Comparison of ENCODE assay signal across 1 cellular context in the genomic region with DNA sequence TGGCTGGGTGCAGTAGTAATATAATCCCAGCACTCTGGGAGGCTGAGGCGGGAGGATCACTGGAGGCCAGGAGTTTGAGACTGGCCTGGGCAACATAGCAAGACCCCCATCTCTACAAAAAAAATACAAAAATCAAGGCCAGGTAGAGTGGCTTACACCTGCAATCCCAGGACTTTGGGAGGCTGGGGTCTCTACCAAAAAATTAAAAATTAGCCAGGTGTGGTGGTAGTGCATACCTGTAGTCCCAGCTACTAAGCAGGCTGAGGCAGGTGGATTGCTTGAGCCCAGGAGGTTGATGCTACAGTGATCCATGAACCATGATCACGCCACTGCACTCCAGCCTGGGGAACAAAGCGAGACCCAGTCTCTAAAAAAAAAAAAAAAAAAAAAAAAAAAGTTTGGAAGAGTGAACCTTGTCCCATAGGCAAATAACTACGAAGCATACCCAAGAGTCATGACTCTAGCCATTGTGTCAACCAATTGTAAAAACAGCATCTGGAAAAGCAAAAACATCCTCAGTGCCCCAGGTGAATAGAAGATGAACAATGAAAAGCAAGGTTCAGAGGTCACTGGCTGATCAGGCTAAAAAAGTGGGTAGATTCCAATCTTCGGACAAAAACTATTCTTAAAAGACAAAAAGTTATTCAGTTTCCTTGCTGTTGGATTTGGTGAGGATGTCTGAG.
TF ChIP-seq lines count a peak whose summit lies in the region.

No MANE protein-coding gene starts in this region.

TF ChIP-seq in HepG2, 621 proteins besides CTCF, POLR2A, EP300 and RAD21 (continued from another document and continues in another):
- TF ChIP-seq, protein P1, sequence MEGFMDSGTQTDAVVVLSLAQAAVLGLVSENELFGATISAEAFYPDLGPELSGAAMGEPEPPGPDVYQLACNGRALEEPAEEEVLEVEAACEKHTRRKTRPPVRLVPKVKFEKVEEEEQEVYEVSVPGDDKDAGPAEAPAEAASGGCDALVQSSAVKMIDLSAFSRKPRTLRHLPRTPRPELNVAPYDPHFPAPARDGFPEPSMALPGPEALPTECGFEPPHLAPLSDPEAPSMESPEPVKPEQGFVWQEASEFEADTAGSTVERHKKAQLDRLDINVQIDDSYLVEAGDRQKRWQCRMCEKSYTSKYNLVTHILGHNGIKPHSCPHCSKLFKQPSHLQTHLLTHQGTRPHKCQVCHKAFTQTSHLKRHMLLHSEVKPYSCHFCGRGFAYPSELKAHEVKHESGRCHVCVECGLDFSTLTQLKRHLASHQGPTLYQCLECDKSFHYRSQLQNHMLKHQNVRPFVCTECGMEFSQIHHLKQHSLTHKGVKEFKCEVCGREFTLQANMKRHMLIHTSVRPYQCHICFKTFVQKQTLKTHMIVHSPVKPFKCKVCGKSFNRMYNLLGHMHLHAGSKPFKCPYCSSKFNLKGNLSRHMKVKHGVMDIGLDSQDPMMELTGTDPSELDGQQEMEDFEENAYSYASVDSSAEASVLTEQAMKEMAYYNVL (CRISPR knock-in tag; IDR thresholded peaks at IDR 0.05; ENCODE audit: borderline replicate concordance) = peak; percentile 53; the same call in 1 of the 2 replicates
- TF ChIP-seq, protein P2, sequence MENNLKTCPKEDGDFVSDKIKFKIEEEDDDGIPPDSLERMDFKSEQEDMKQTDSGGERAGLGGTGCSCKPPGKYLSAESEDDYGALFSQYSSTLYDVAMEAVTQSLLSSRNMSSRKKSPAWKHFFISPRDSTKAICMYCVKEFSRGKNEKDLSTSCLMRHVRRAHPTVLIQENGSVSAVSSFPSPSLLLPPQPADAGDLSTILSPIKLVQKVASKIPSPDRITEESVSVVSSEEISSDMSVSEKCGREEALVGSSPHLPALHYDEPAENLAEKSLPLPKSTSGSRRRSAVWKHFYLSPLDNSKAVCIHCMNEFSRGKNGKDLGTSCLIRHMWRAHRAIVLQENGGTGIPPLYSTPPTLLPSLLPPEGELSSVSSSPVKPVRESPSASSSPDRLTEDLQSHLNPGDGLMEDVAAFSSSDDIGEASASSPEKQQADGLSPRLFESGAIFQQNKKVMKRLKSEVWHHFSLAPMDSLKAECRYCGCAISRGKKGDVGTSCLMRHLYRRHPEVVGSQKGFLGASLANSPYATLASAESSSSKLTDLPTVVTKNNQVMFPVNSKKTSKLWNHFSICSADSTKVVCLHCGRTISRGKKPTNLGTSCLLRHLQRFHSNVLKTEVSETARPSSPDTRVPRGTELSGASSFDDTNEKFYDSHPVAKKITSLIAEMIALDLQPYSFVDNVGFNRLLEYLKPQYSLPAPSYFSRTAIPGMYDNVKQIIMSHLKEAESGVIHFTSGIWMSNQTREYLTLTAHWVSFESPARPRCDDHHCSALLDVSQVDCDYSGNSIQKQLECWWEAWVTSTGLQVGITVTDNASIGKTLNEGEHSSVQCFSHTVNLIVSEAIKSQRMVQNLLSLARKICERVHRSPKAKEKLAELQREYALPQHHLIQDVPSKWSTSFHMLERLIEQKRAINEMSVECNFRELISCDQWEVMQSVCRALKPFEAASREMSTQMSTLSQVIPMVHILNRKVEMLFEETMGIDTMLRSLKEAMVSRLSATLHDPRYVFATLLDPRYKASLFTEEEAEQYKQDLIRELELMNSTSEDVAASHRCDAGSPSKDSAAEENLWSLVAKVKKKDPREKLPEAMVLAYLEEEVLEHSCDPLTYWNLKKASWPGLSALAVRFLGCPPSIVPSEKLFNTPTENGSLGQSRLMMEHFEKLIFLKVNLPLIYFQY (CRISPR knock-in tag; IDR thresholded peaks at IDR 0.05; ENCODE audit: borderline replicate concordance) = no peak
- TF ChIP-seq ZNF75D (CRISPR knock-in tag; IDR thresholded peaks at IDR 0.05; ENCODE audit: borderline replicate concordance) = no peak
- TF ChIP-seq CHD2 (IDR thresholded peaks at IDR 0.05; ENCODE audit: low read depth, low read length) = no peak
- TF ChIP-seq, protein P3, sequence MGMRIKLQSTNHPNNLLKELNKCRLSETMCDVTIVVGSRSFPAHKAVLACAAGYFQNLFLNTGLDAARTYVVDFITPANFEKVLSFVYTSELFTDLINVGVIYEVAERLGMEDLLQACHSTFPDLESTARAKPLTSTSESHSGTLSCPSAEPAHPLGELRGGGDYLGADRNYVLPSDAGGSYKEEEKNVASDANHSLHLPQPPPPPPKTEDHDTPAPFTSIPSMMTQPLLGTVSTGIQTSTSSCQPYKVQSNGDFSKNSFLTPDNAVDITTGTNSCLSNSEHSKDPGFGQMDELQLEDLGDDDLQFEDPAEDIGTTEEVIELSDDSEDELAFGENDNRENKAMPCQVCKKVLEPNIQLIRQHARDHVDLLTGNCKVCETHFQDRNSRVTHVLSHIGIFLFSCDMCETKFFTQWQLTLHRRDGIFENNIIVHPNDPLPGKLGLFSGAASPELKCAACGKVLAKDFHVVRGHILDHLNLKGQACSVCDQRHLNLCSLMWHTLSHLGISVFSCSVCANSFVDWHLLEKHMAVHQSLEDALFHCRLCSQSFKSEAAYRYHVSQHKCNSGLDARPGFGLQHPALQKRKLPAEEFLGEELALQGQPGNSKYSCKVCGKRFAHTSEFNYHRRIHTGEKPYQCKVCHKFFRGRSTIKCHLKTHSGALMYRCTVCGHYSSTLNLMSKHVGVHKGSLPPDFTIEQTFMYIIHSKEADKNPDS (CRISPR knock-in tag; IDR thresholded peaks at IDR 0.05) = no peak
- TF ChIP-seq MAZ (IDR thresholded peaks at IDR 0.05; ENCODE audit: borderline replicate concordance, low read depth, low read length) = no peak
- TF ChIP-seq MAZ (CRISPR knock-in tag; IDR thresholded peaks at IDR 0.05; ENCODE audit: low read depth) = no peak
- TF ChIP-seq ZNF792 (CRISPR knock-in tag; IDR thresholded peaks at IDR 0.05) = no peak
- TF ChIP-seq SCMH1 (CRISPR knock-in tag; IDR thresholded peaks at IDR 0.05; ENCODE audit: borderline replicate concordance) = no peak
- TF ChIP-seq, protein P4, sequence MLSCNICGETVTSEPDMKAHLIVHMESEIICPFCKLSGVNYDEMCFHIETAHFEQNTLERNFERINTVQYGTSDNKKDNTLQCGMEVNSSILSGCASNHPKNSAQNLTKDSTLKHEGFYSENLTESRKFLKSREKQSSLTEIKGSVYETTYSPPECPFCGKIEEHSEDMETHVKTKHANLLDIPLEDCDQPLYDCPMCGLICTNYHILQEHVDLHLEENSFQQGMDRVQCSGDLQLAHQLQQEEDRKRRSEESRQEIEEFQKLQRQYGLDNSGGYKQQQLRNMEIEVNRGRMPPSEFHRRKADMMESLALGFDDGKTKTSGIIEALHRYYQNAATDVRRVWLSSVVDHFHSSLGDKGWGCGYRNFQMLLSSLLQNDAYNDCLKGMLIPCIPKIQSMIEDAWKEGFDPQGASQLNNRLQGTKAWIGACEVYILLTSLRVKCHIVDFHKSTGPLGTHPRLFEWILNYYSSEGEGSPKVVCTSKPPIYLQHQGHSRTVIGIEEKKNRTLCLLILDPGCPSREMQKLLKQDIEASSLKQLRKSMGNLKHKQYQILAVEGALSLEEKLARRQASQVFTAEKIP (CRISPR knock-in tag; IDR thresholded peaks at IDR 0.05; ENCODE audit: borderline replicate concordance) = no peak
- peak; percentile 79 for TF ChIP-seq FOXA3 (CRISPR knock-in tag; IDR thresholded peaks at IDR 0.05)
- TF ChIP-seq, protein P5, sequence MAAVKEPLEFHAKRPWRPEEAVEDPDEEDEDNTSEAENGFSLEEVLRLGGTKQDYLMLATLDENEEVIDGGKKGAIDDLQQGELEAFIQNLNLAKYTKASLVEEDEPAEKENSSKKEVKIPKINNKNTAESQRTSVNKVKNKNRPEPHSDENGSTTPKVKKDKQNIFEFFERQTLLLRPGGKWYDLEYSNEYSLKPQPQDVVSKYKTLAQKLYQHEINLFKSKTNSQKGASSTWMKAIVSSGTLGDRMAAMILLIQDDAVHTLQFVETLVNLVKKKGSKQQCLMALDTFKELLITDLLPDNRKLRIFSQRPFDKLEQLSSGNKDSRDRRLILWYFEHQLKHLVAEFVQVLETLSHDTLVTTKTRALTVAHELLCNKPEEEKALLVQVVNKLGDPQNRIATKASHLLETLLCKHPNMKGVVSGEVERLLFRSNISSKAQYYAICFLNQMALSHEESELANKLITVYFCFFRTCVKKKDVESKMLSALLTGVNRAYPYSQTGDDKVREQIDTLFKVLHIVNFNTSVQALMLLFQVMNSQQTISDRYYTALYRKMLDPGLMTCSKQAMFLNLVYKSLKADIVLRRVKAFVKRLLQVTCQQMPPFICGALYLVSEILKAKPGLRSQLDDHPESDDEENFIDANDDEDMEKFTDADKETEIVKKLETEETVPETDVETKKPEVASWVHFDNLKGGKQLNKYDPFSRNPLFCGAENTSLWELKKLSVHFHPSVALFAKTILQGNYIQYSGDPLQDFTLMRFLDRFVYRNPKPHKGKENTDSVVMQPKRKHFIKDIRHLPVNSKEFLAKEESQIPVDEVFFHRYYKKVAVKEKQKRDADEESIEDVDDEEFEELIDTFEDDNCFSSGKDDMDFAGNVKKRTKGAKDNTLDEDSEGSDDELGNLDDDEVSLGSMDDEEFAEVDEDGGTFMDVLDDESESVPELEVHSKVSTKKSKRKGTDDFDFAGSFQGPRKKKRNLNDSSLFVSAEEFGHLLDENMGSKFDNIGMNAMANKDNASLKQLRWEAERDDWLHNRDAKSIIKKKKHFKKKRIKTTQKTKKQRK (IDR thresholded peaks at IDR 0.05; ENCODE audit: low read length) = no peak
- peak; percentile 94 for TF ChIP-seq LCORL (IDR thresholded peaks at IDR 0.05)
- TF ChIP-seq LCORL (CRISPR knock-in tag; IDR thresholded peaks at IDR 0.05) = peak; percentile 86
- TF ChIP-seq ATF1 (CRISPR knock-in tag; IDR thresholded peaks at IDR 0.05) = peak; percentile 49; the same call in 1 of the 2 replicates
- 0 out of 2 replicates have a peak, but pooled peaks have one; percentile 5 for TF ChIP-seq IRF2 (CRISPR knock-in tag; IDR thresholded peaks at IDR 0.05)
- TF ChIP-seq, protein P6, sequence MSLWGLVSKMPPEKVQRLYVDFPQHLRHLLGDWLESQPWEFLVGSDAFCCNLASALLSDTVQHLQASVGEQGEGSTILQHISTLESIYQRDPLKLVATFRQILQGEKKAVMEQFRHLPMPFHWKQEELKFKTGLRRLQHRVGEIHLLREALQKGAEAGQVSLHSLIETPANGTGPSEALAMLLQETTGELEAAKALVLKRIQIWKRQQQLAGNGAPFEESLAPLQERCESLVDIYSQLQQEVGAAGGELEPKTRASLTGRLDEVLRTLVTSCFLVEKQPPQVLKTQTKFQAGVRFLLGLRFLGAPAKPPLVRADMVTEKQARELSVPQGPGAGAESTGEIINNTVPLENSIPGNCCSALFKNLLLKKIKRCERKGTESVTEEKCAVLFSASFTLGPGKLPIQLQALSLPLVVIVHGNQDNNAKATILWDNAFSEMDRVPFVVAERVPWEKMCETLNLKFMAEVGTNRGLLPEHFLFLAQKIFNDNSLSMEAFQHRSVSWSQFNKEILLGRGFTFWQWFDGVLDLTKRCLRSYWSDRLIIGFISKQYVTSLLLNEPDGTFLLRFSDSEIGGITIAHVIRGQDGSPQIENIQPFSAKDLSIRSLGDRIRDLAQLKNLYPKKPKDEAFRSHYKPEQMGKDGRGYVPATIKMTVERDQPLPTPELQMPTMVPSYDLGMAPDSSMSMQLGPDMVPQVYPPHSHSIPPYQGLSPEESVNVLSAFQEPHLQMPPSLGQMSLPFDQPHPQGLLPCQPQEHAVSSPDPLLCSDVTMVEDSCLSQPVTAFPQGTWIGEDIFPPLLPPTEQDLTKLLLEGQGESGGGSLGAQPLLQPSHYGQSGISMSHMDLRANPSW (CRISPR knock-in tag; IDR thresholded peaks at IDR 0.05; ENCODE audit: borderline replicate concordance) = no peak; the same call in 1 of the 2 replicates
- TF ChIP-seq ZNF354B (CRISPR knock-in tag; IDR thresholded peaks at IDR 0.05) = no peak
- TF ChIP-seq, protein P7, sequence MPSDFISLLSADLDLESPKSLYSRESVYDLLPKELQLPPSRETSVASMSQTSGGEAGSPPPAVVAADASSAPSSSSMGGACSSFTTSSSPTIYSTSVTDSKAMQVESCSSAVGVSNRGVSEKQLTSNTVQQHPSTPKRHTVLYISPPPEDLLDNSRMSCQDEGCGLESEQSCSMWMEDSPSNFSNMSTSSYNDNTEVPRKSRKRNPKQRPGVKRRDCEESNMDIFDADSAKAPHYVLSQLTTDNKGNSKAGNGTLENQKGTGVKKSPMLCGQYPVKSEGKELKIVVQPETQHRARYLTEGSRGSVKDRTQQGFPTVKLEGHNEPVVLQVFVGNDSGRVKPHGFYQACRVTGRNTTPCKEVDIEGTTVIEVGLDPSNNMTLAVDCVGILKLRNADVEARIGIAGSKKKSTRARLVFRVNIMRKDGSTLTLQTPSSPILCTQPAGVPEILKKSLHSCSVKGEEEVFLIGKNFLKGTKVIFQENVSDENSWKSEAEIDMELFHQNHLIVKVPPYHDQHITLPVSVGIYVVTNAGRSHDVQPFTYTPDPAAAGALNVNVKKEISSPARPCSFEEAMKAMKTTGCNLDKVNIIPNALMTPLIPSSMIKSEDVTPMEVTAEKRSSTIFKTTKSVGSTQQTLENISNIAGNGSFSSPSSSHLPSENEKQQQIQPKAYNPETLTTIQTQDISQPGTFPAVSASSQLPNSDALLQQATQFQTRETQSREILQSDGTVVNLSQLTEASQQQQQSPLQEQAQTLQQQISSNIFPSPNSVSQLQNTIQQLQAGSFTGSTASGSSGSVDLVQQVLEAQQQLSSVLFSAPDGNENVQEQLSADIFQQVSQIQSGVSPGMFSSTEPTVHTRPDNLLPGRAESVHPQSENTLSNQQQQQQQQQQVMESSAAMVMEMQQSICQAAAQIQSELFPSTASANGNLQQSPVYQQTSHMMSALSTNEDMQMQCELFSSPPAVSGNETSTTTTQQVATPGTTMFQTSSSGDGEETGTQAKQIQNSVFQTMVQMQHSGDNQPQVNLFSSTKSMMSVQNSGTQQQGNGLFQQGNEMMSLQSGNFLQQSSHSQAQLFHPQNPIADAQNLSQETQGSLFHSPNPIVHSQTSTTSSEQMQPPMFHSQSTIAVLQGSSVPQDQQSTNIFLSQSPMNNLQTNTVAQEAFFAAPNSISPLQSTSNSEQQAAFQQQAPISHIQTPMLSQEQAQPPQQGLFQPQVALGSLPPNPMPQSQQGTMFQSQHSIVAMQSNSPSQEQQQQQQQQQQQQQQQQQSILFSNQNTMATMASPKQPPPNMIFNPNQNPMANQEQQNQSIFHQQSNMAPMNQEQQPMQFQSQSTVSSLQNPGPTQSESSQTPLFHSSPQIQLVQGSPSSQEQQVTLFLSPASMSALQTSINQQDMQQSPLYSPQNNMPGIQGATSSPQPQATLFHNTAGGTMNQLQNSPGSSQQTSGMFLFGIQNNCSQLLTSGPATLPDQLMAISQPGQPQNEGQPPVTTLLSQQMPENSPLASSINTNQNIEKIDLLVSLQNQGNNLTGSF (CRISPR knock-in tag; IDR thresholded peaks at IDR 0.05) = 0 out of 2 replicates have a peak, but pooled peaks have one; percentile 1
- TF ChIP-seq ZNF761 (CRISPR knock-in tag; conservative IDR thresholded peaks at IDR 0.05) = no peak
- no peak for TF ChIP-seq ZNF264 (CRISPR knock-in tag; IDR thresholded peaks at IDR 0.05)
- TF ChIP-seq CBFB (CRISPR knock-in tag; IDR thresholded peaks at IDR 0.05) = no peak
- TF ChIP-seq ZFP41 (CRISPR knock-in tag; IDR thresholded peaks at IDR 0.05; ENCODE audit: borderline replicate concordance) = no peak
- no peak for TF ChIP-seq PHF20 (CRISPR knock-in tag; IDR thresholded peaks at IDR 0.05)
- TF ChIP-seq, protein P8, sequence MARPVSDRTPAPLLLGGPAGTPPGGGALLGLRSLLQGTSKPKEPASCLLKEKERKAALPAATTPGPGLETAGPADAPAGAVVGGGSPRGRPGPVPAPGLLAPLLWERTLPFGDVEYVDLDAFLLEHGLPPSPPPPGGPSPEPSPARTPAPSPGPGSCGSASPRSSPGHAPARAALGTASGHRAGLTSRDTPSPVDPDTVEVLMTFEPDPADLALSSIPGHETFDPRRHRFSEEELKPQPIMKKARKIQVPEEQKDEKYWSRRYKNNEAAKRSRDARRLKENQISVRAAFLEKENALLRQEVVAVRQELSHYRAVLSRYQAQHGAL (CRISPR knock-in tag; IDR thresholded peaks at IDR 0.05; ENCODE audit: not compliant biosample characterization) = no peak
- no peak for TF ChIP-seq NFATC3 (CRISPR knock-in tag; IDR thresholded peaks at IDR 0.05)
- no peak for TF ChIP-seq MTA3 (CRISPR knock-in tag; IDR thresholded peaks at IDR 0.05)
- TF ChIP-seq ETV6 (CRISPR knock-in tag; conservative IDR thresholded peaks at IDR 0.05) = no peak
